ENCODE assay signal across 2 cellular contexts in genomic region chr6:29841030-29841429, GRCh38.
TF ChIP-seq lines count a peak whose summit lies in the region.

No MANE protein-coding gene starts in this region.

TF ChIP-seq in A549, 52 proteins besides CTCF, POLR2A, EP300 and RAD21:
- TF ChIP-seq SREBF2 (IDR thresholded peaks at IDR 0.05) (no peak), MAFK (IDR thresholded peaks at IDR 0.05; ENCODE audit: partially characterized antibody) (peak; percentile 43)
- TF ChIP-seq, protein P1, sequence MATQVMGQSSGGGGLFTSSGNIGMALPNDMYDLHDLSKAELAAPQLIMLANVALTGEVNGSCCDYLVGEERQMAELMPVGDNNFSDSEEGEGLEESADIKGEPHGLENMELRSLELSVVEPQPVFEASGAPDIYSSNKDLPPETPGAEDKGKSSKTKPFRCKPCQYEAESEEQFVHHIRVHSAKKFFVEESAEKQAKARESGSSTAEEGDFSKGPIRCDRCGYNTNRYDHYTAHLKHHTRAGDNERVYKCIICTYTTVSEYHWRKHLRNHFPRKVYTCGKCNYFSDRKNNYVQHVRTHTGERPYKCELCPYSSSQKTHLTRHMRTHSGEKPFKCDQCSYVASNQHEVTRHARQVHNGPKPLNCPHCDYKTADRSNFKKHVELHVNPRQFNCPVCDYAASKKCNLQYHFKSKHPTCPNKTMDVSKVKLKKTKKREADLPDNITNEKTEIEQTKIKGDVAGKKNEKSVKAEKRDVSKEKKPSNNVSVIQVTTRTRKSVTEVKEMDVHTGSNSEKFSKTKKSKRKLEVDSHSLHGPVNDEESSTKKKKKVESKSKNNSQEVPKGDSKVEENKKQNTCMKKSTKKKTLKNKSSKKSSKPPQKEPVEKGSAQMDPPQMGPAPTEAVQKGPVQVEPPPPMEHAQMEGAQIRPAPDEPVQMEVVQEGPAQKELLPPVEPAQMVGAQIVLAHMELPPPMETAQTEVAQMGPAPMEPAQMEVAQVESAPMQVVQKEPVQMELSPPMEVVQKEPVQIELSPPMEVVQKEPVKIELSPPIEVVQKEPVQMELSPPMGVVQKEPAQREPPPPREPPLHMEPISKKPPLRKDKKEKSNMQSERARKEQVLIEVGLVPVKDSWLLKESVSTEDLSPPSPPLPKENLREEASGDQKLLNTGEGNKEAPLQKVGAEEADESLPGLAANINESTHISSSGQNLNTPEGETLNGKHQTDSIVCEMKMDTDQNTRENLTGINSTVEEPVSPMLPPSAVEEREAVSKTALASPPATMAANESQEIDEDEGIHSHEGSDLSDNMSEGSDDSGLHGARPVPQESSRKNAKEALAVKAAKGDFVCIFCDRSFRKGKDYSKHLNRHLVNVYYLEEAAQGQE (IDR thresholded peaks at IDR 0.05), result no peak
- TF ChIP-seq, protein P2, sequence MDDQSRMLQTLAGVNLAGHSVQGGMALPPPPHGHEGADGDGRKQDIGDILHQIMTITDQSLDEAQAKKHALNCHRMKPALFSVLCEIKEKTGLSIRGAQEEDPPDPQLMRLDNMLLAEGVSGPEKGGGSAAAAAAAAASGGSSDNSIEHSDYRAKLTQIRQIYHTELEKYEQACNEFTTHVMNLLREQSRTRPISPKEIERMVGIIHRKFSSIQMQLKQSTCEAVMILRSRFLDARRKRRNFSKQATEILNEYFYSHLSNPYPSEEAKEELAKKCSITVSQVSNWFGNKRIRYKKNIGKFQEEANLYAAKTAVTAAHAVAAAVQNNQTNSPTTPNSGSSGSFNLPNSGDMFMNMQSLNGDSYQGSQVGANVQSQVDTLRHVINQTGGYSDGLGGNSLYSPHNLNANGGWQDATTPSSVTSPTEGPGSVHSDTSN (IDR thresholded peaks at IDR 0.05), result no peak
TF ChIP-seq in A549: peak in this region for 1.

TF ChIP-seq in IMR-90, 13 proteins besides CTCF, POLR2A, EP300 and RAD21:
- no peak for TF ChIP-seq CHD1 (IDR thresholded peaks at IDR 0.05; ENCODE audit: low read depth, low read length)
- TF ChIP-seq MAFK (IDR thresholded peaks at IDR 0.05; ENCODE audit: low read depth, low read length), result peak; percentile 56
TF ChIP-seq in IMR-90: peak in this region for 1.
